In genomic region chr12:111488271-111488670, GRCh38 we compare ENCODE assay signal across 15 cellular contexts.
A peak's percentile ranks its signal among the peaks of the same experiment; 100 is the strongest.
DNase-seq lines count a peak whose midpoint lies in the region; ATAC-seq, FAIRE-seq and TF ChIP-seq lines count a peak whose summit lies in the region.
"Had no signal": no experiment of that assay in that cellular context is flagged by ENCODE, and none has a peak within 500 bp of the region (broad histone marks: within the 10 kb centered on the region; RNA-seq: fewer than 3 reads in every experiment).

No MANE protein-coding gene starts in this region.

- no peak overlapping the region for H3K56ac ChIP-seq in IMR-90 (ENCODE audit: extremely low read depth, insufficient read depth, low read length)

- H4K20me1 ChIP-seq in IMR-90 (ENCODE audit: insufficient read depth, low read length), result peaks cover 12% of the 10 kb centered on the region

- no peaks in the 10 kb centered on the region for H3K27me3 ChIP-seq in IMR-90 (ENCODE audit: control insufficient read depth, insufficient read depth, low read length)
- H3K27me3 ChIP-seq: dorsolateral prefrontal cortex had no signal

- no peak overlapping the region for H2BK20ac ChIP-seq in IMR-90 (ENCODE audit: low read depth, low read length)

- peaks cover 41 to 50% of the 10 kb centered on the region in 2 experiments for H3K79me1 ChIP-seq in IMR-90 (ENCODE audit: low read depth in 1 of 2, low read length in 2 of 2)

- BruUV-seq in IMR-90 (replicated peaks; lab: Mats Ljungman, UMichigan), result no TSS peak

- H2AK5ac ChIP-seq in IMR-90 (ENCODE audit: low read depth, low read length), result no peak overlapping the region

- H4K91ac ChIP-seq in IMR-90 (ENCODE audit: insufficient read depth, low read depth, low read length), result no peak overlapping the region

- peak overlapping the region; percentile 66; the same call in 1 of the 2 replicates for H3K27ac ChIP-seq in IMR-90 (ENCODE audit: insufficient read depth, low read length)

- no peak overlapping the region for H3K4me3 ChIP-seq in IMR-90 (ENCODE audit: insufficient read depth, low read depth, low read length)
- no peak overlapping the region for H3K4me3 ChIP-seq in choroid plexus epithelial cell (ENCODE audit: low read depth, low read length)
- H3K4me3 ChIP-seq: dorsolateral prefrontal cortex, HAP-1 had no signal

- no peak overlapping the region for H3K9ac ChIP-seq in IMR-90 (ENCODE audit: low read depth, low read length)

- no CpG with 5 or more reads among the region's 4 CpGs for WGBS in IMR-90 (ENCODE audit: extremely low coverage in 2 of 2, insufficient read length in 1 of 2), 2 experiments

- in situ Hi-C loops in IMR-90 (cut with MboI; ENCODE audit: low sequenced_read_pairs), result no loop called here

- H2BK5ac ChIP-seq in IMR-90 (ENCODE audit: low read depth, low read length, poor library complexity, severe bottlenecking), result peak overlapping the region; percentile 67

- H4K8ac ChIP-seq in IMR-90 (ENCODE audit: low read depth in 2 of 2, low read length in 2 of 2), result peak overlapping the region in 1 of 2 experiments; percentile 60; a peak in 1 of 4 replicates

- H3K36me3 ChIP-seq in IMR-90 (ENCODE audit: control insufficient read depth, insufficient read depth, low read length), result peaks cover 55% of the 10 kb centered on the region

- CTCF ChIA-PET in IMR-90 (lab: Yijun Ruan, JAX), result interaction anchor here (1.5 kb wide), 1 partner anchor 92 kb away, joined by 9 read pairs; no protein-coding TSS in a partner anchor

- H3K4me2 ChIP-seq in IMR-90 (ENCODE audit: low read depth, low read length), result no peak overlapping the region

- ATAC-seq in IMR-90 (ENCODE audit: low read depth) (peak; percentile 73), left ventricle myocardium superior (peak; percentile 87), sciatic nerve (peak; percentile 86)
- ATAC-seq: esophagus mucosa had no signal

- H4K5ac ChIP-seq in IMR-90 (ENCODE audit: low read depth, low read length), result no peak overlapping the region

- DNase-seq in IMR-90 (peak; percentile 49), choroid plexus epithelial cell (ENCODE audit: low read depth) (peak; percentile 87), left ventricle myocardium superior (peak; percentile 48), sciatic nerve (ENCODE audit: low spot score) (no peak), activated T-cell treated with anti-CD3 and anti-CD28 coated beads for 4 hours (no peak), NOMO-1 (lab: John Stamatoyannopoulos, UW; ENCODE audit: unreplicated experiment in 2 of 2) (no peak), ecto neural progenitor cell (ENCODE audit: low spot score) (no peak), D721Med (ENCODE audit: insufficient read length, low spot score) (no peak)
- DNase-seq: activated naive CD4-positive, alpha-beta T cell treated with anti-CD3 and anti-CD28 coated beads, Interleukin-2, amount 50 U/mL, for 16 hours; dorsolateral prefrontal cortex; NCI-H187; nucleus accumbens; stimulated activated CD4-positive, alpha-beta T cell treated with anti-CD3 and anti-CD28 coated beads, Interleukin-2, amount 100 ng/mL, for 48 hours had no signal

- dilution Hi-C loops in IMR-90 (cut with HindIII; ENCODE audit: low sequenced_read_pairs, unreplicated experiment), result no loop called here

- H3K14ac ChIP-seq in IMR-90 (replicated peaks; ENCODE audit: low read depth, low read length), result no peak overlapping the region

- POLR2A ChIA-PET in IMR-90 (lab: Charles Lee; ENCODE audit: unreplicated experiment), result interaction anchor here (0.6 kb wide), 1 partner anchor 9 kb away, joined by 3 read pairs; no protein-coding TSS in a partner anchor

- H2BK120ac ChIP-seq in IMR-90 (ENCODE audit: low read depth, low read length), result no peak overlapping the region

- no peak for TF ChIP-seq CTCF in IMR-90 (conservative IDR thresholded peaks at IDR 0.05; ENCODE audit: low read depth, low read length)
- no peak for TF ChIP-seq CTCF in choroid plexus epithelial cell (conservative IDR thresholded peaks at IDR 0.05; ENCODE audit: low read depth, low read length)
- no peak for TF ChIP-seq CTCF in D721Med (IDR thresholded peaks at IDR 0.05; ENCODE audit: insufficient read depth, missing control alignments)

- H3K4me1 ChIP-seq in IMR-90 (ENCODE audit: control insufficient read depth, insufficient read depth, low read length), result peaks cover 7% of the 10 kb centered on the region
- H3K4me1 ChIP-seq: HAP-1 had no signal

- no peak overlapping the region for H3K4ac ChIP-seq in IMR-90 (ENCODE audit: low read depth, low read length)

- no peak for TF ChIP-seq POLR2A in IMR-90 (IDR thresholded peaks at IDR 0.05; ENCODE audit: low read depth, low read length)

- peaks cover 4% of the 10 kb centered on the region for H3K9me1 ChIP-seq in IMR-90 (ENCODE audit: insufficient read depth, low read length)

- intact Hi-C loops in IMR-90 (cut with micrococcal nuclease), result no loop called here
- intact Hi-C loops in left ventricle myocardium superior (cut with micrococcal nuclease), result no loop called here
- intact Hi-C loops in sciatic nerve (cut with DNase I), result no loop called here

- H2BK15ac ChIP-seq in IMR-90 (ENCODE audit: low read depth, low read length), result no peak overlapping the region

- H3K23ac ChIP-seq in IMR-90 (ENCODE audit: low read depth, low read length), result no peak overlapping the region

- FAIRE-seq in D721Med (lab: Jason Lieb, UNC), result no peak

- no peak overlapping the region for H2AFZ ChIP-seq in IMR-90 (replicated peaks; ENCODE audit: low read length, poor library complexity)

- H3K18ac ChIP-seq in IMR-90 (ENCODE audit: low read depth, low read length), result no peak overlapping the region

- TF ChIP-seq RAD21 in IMR-90 (IDR thresholded peaks at IDR 0.05; ENCODE audit: low read length), result no peak

- no peaks in the 10 kb centered on the region for H3K9me3 ChIP-seq in IMR-90 (ENCODE audit: control insufficient read depth, insufficient read depth, low read length)
- H3K9me3 ChIP-seq: HAP-1 had no signal

- H2AK9ac ChIP-seq in IMR-90 (replicated peaks; ENCODE audit: low read depth, low read length, poor library complexity), result no peak overlapping the region

TF ChIP-seq in IMR-90, 13 proteins besides CTCF, POLR2A, EP300 and RAD21:
- TF ChIP-seq NFE2L2 (IDR thresholded peaks at IDR 0.05; ENCODE audit: low read depth, low read length) (no peak), ELK1 (IDR thresholded peaks at IDR 0.05; ENCODE audit: borderline replicate concordance, low read depth, low read length) (no peak), SMC3 (IDR thresholded peaks at IDR 0.05; ENCODE audit: low read depth, low read length) (no peak), CEBPB (IDR thresholded peaks at IDR 0.05; ENCODE audit: low read depth, low read length) (no peak)
TF ChIP-seq in IMR-90: peak in this region for 0.

Comparison
In these comparisons a context has a peak if more than half of its experiments do, and no peak if none do; other contexts are left out.
1. DNase-seq: peak in IMR-90 (single experiment), choroid plexus epithelial cell (single experiment) and left ventricle myocardium superior (single experiment); none in sciatic nerve (single experiment), activated T-cell treated with anti-CD3 and anti-CD28 coated beads for 4 hours (single experiment), NOMO-1 (0 of 2), ecto neural progenitor cell (single experiment) and D721Med (single experiment).
2. Peak in every context shown above with its lines, with median percentiles within 50 percentile points of each other: ATAC-seq.